1 cellular context compared by ENCODE assay signal in the genomic region with DNA sequence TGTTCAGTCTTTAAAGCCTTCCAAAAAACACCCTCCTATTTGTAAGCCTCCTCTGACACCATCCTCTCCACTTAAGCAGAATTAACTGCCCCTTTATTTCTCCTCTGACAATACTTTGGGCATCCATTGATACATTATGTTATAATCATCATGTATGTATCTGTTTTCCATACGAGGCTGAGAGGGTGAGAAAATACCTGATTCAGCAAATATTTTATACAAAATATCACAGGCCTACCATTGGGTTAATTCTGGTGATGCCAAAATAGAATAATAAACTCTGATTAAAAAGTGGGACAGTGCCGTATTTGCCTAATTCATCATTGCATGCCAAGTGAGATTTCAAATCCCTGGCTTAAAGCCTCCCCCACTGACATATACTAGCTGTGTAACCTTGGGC.
TF ChIP-seq lines count a peak whose summit lies in the region.

No MANE protein-coding gene starts in this region.

TF ChIP-seq in K562, 482 proteins besides CTCF, POLR2A, EP300 and RAD21 (continued from another document):
- TF ChIP-seq, protein P1, sequence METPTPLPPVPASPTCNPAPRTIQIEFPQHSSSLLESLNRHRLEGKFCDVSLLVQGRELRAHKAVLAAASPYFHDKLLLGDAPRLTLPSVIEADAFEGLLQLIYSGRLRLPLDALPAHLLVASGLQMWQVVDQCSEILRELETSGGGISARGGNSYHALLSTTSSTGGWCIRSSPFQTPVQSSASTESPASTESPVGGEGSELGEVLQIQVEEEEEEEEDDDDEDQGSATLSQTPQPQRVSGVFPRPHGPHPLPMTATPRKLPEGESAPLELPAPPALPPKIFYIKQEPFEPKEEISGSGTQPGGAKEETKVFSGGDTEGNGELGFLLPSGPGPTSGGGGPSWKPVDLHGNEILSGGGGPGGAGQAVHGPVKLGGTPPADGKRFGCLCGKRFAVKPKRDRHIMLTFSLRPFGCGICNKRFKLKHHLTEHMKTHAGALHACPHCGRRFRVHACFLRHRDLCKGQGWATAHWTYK (CRISPR knock-in tag; IDR thresholded peaks at IDR 0.05): no peak
- TF ChIP-seq RFX5 (IDR thresholded peaks at IDR 0.05; ENCODE audit: low read depth, low read length) (no peak), SMARCA5 (IDR thresholded peaks at IDR 0.05) (no peak)
TF ChIP-seq in K562: peak in this region for 5.
